Comparison of ENCODE assay signal across 8 cellular contexts in genomic region chr5:173288632-173289031, GRCh38. TPM values are rescaled to one million over a fixed set of nuclear protein-coding genes. Genes with fewer than 3 reads are reported as not detected.
"Had no signal": no experiment of that assay in that cellular context is flagged by ENCODE, and none has a peak within 500 bp of the region (broad histone marks: within the 10 kb centered on the region; RNA-seq: fewer than 3 reads in every experiment).

No MANE protein-coding gene starts in this region.

- H3K4me2 ChIP-seq: GM23338 had no signal

- H3K9me3 ChIP-seq: HAP-1 had no signal

- H3K4me3 ChIP-seq: GM23338, HAP-1 had no signal

- H2AFZ ChIP-seq: GM23338 had no signal

- H3K36me3 ChIP-seq: HAP-1 had no signal

- H3K27ac ChIP-seq: HL-60 had no signal

- DNase-seq: H7, HFFc6, IMR-90, KBM-7 had no signal

- ATAC-seq: GM23338, HCT116 had no signal

RNA-seq across cellular contexts. Expression of gene NKX2-5, which starts 53.6 kb away (rescaled TPM):
- total RNA-seq: HFFc6, IMR-90 had no signal
- polyA plus RNA-seq: GM23338, IMR-90 had no signal
